18 cellular contexts compared by ENCODE assay signal in the genomic region with DNA sequence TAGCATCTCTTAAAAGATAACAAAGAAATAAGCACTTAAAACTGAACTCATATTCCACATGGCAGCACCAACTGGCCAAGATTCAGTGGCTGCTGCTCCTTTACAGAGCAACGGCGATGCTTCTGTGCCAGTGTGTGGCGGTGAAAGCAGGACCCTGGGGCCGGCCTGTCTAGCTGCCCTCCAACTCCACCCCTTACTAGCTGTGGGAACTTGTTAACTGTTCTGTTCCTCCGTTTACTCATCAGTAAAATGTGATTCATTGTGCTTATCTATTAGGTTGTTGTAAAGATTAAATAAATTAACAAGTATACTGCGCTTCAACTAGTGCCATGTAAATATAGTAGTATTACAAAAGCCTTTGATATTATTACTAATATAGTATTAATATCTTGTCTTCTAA.
"Had no signal": no experiment of that assay in that cellular context is flagged by ENCODE, and none has a peak within 500 bp of the region (broad histone marks: within the 10 kb centered on the region; RNA-seq: fewer than 3 reads in every experiment).

No MANE protein-coding gene starts in this region.

- H3K4me3 ChIP-seq: hepatocyte, left ventricle myocardium inferior had no signal

- H3K27ac ChIP-seq: hepatocyte had no signal

- H3K27me3 ChIP-seq: hepatocyte had no signal

- ATAC-seq: activated T-cell treated with anti-CD3 and anti-CD28 coated beads, Interleukin-2, amount 50 U/mL, for 72 hours; natural killer cell treated with Interleukin-12 subunit alpha and Interleukin-12 subunit beta and Interleukin-15 and Interleukin-18, amount 100 ng/mL, for 72 hours; stimulated activated naive CD8-positive, alpha-beta T cell treated with anti-CD3 and anti-CD28 coated beads, Interleukin-15, Interleukin-2, amounts not matched to agents 100 U/mL and 50 U/mL, for 24 hours; T-helper 17 cell had no signal

- H3K36me3 ChIP-seq: left ventricle myocardium inferior had no signal

- DNase-seq: activated CD4-positive, alpha-beta memory T cell treated with anti-CD3 and anti-CD28 coated beads for 36 hours; activated CD4-positive, alpha-beta T cell treated with anti-CD3 and anti-CD28 coated beads for 48 hours; activated CD4-positive, CD25-positive, alpha-beta regulatory T cell; activated effector memory CD4-positive, alpha-beta T cell treated with Interleukin-2 at 50 U/mL for 16 hours; activated naive CD4-positive, alpha-beta T cell treated with anti-CD3 and anti-CD28 coated beads, Interleukin-2, amount 10 ng/mL, durations not matched to agents 7 days and 5 days; activated T-cell treated with anti-CD3 and anti-CD28 coated beads, Interleukin-2, amount 50 U/mL, for 72 hours; amygdala; caudate nucleus; effector CD4-positive, alpha-beta T cell; glutamatergic neuron; immature natural killer cell; kidney glomerular epithelial cell; left ventricle myocardium inferior; stimulated activated CD4-positive, alpha-beta T cell treated with anti-CD3 and anti-CD28 coated beads, Interleukin-4, amount 100 ng/mL, for 24 hours; stimulated activated naive CD8-positive, alpha-beta T cell treated with anti-CD3 and anti-CD28 coated beads, Interleukin-15, Interleukin-2, amounts not matched to agents 100 U/mL and 50 U/mL, for 24 hours; T-helper 17 cell had no signal

- H3K9me3 ChIP-seq: left ventricle myocardium inferior had no signal
